Comparison of ENCODE assay signal across 22 cellular contexts in the genomic region with DNA sequence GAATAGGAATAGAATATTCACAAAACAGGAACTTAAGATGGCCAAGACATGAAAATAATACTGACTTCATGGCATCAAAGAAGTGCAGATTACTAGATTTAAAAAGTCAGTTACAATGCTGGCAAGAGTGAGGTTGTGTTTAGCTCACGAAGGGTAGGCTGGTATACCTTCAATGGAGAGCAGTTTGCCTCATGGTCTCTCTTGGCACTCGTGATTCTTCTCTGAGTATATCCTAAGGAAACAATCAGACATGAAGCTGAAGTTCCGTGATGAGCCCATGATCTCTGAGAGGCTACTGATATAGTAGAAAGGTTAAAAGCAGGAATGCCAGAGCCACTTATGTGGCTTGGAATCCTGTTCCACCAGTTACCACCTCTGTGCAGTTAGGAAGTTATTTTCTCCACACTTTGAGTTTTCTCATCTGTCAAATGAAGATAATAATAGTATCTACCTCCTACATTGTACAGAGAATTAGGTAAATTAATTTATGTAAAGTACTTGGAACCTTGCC. TPM values are rescaled to one million over a fixed set of nuclear protein-coding genes. Genes with fewer than 3 reads are reported as not detected.
DNase-seq lines count a peak whose midpoint lies in the region; ATAC-seq, FAIRE-seq and TF ChIP-seq lines count a peak whose summit lies in the region.
"Had no signal": no experiment of that assay in that cellular context is flagged by ENCODE, and none has a peak within 500 bp of the region (broad histone marks: within the 10 kb centered on the region; RNA-seq: fewer than 3 reads in every experiment).

No MANE protein-coding gene starts in this region.

- no peak overlapping the region for H3K9ac ChIP-seq in GM12878 (ENCODE audit: control insufficient read depth, insufficient read depth, low read length)

- no peak for TF ChIP-seq CTCF in GM12878 (IDR thresholded peaks at IDR 0.05 in 2 of 3, conservative IDR thresholded peaks at IDR 0.05 in 1 of 3; ENCODE audit: control insufficient read depth in 2 of 3, extremely low read depth in 1 of 3, insufficient read depth in 1 of 3, low read depth in 3 of 3, low read length in 3 of 3)

- peak overlapping the region; percentile 45 for H2AFZ ChIP-seq in GM12878 (ENCODE audit: control insufficient read depth, low read depth, low read length)

- CTCF ChIA-PET in GM12878 (lab: Yijun Ruan, JAX), result interaction anchor here (1.0 to 23.8 kb wide), 10 partner anchors 11 to 197 kb away, joined by 3 to 505 read pairs (median 6); a partner anchor contains a TSS

- RAD21 ChIA-PET in GM12878 (lab: Charles Lee; ENCODE audit: unreplicated experiment), result interaction anchor here (1.0 to 11.2 kb wide), 4 partner anchors 9 to 35 kb away, joined by 3 to 135 read pairs (median 14); no protein-coding TSS in a partner anchor

- DNase-seq in DMS53 (lab: John Stamatoyannopoulos, UW), result peak; percentile 4
- DNase-seq in DMS53 treated with DMSO at 0.1 percent for 48 hours (lab: John Stamatoyannopoulos, UW; ENCODE audit: unreplicated experiment), result no peak
- peak; percentile 52 for DNase-seq in HT-29 (ENCODE audit: low spot score)
- DNase-seq in GM12878 (ENCODE audit: low read depth, low spot score), result no peak
- DNase-seq in activated effector memory CD4-positive, alpha-beta T cell treated with anti-CD3 and anti-CD28 coated beads, Interleukin-2, amount 50 U/mL, for 16 hours, result no peak
- no peak for DNase-seq in dedifferentiated amniotic fluid mesenchymal stem cell (ENCODE audit: extremely low spot score)
- DNase-seq: activated naive CD8-positive, alpha-beta T cell treated with anti-CD3 and anti-CD28 coated beads, Interleukin-2, amount 10 ng/mL, durations not matched to agents 7 days and 5 days; Calu3; cortex of kidney; foreskin melanocyte; GDM1; midbrain; stimulated activated naive CD8-positive, alpha-beta T cell treated with anti-CD3 and anti-CD28 coated beads, Interleukin-15, amount 100 ng/mL, for 72 hours; T-helper 2 cell had no signal

- SMC1A ChIA-PET in GM12878 (lab: Charles Lee; ENCODE audit: uncharacterized antibody, unreplicated experiment), result interaction anchor here (1.0 to 12.8 kb wide), 8 partner anchors 13 to 189 kb away, joined by 3 to 325 read pairs (median 4); a partner anchor contains a TSS

- FAIRE-seq in GM12878 (lab: Jason Lieb, UNC), result no peak
- FAIRE-seq: urothelium cell line had no signal

- H3K4me3 ChIP-seq in GM12878, result peak overlapping the region; percentile 26; the same call in 1 of the 2 replicates
- no peak overlapping the region for H3K4me3 ChIP-seq in muscle layer of duodenum (ENCODE audit: low read depth in 1 of 2, low read length in 2 of 2)
- H3K4me3 ChIP-seq: SJSA1 had no signal

- peak overlapping the region; percentile 79 for H3K27ac ChIP-seq in GM12878 (ENCODE audit: control insufficient read depth, insufficient read depth)
- peak overlapping the region; percentile 28 for H3K27ac ChIP-seq in muscle layer of duodenum (ENCODE audit: low read length)
- H3K27ac ChIP-seq: 22Rv1, SJSA1 had no signal

- H3K4me1 ChIP-seq in GM12878 (ENCODE audit: control insufficient read depth, insufficient read depth, low read length) (peaks cover 49% of the 10 kb centered on the region), muscle layer of duodenum (ENCODE audit: control insufficient read depth in 1 of 2, insufficient read depth in 2 of 2, low read length in 2 of 2) (peaks cover 18 to 21% of the 10 kb centered on the region in 2 donors)

- H3K36me3 ChIP-seq in GM12878 (ENCODE audit: control insufficient read depth in 2 of 2, insufficient read depth in 2 of 2, low read length in 1 of 2) (no peaks in the 10 kb centered on the region; a peak in 1 of 4 replicates), muscle layer of duodenum (ENCODE audit: control insufficient read depth in 1 of 2, insufficient read depth in 2 of 2, low read length in 2 of 2) (peaks cover 0 to 4% of the 10 kb centered on the region in 2 donors)
- H3K36me3 ChIP-seq: SJSA1 had no signal

- no peak for TF ChIP-seq RAD21 in GM12878 (IDR thresholded peaks at IDR 0.05; ENCODE audit: insufficient read depth, low read depth, low read length)

- WGBS in GM12878 (ENCODE audit: insufficient coverage, insufficient replicate concordance, low lambda C conversion rate, missing lambda C conversion rate), result 97% methylated on average over 3 of the region's 3 CpGs

- POLR2A ChIA-PET in GM12878 (lab: Charles Lee), result interaction anchor here (1.0 to 7.4 kb wide), 6 partner anchors 10 to 37 kb away, joined by 3 to 36 read pairs (median 8); no protein-coding TSS in a partner anchor

- 0 out of 4 replicates have a peak, but pooled peaks of 1 of the 2 experiments have one; percentile 15 for TF ChIP-seq EP300 in GM12878 (IDR thresholded peaks at IDR 0.05; ENCODE audit: borderline replicate concordance in 1 of 2, control insufficient read depth in 1 of 2, low read depth in 2 of 2, low read length in 2 of 2)

- in situ Hi-C loops in GM12878 (cut with MboI), result loop anchor here (25.0 kb wide), 1 partner anchor 1489 kb away; no protein-coding TSS in a partner anchor

- H3K79me2 ChIP-seq in GM12878 (ENCODE audit: control insufficient read depth, insufficient read depth, low read length), result peaks cover 85% of the 10 kb centered on the region

- BruUV-seq in GM12878 (replicated peaks; lab: Mats Ljungman, UMichigan), result no TSS peak

- TF ChIP-seq POLR2A in GM12878 (IDR thresholded peaks at IDR 0.05; ENCODE audit: low read depth, low read length), result no peak

- H3K27me3 ChIP-seq in GM12878 (replicated peaks in 1 of 2; ENCODE audit: control insufficient read depth in 2 of 2, insufficient read depth in 2 of 2, low read length in 1 of 2) (no peaks in the 10 kb centered on the region), muscle layer of duodenum (ENCODE audit: low read depth, low read length) (no peaks in the 10 kb centered on the region)
- H3K27me3 ChIP-seq: SJSA1 had no signal

- H3K9me3 ChIP-seq in GM12878 (replicated peaks; ENCODE audit: control insufficient read depth, insufficient read depth, low read length) (no peaks in the 10 kb centered on the region), muscle layer of duodenum (ENCODE audit: control insufficient read depth in 1 of 2, low read length in 2 of 2) (no peaks in the 10 kb centered on the region)
- H3K9me3 ChIP-seq: SJSA1 had no signal

- ATAC-seq in GM12878, result peak; percentile 25
- no peak for ATAC-seq in GM21737 (IDR thresholded peaks at IDR 0.05; ENCODE audit: unreplicated experiment)
- ATAC-seq: stimulated activated naive CD8-positive, alpha-beta T cell treated with anti-CD3 and anti-CD28 coated beads, Interleukin-15, amount 100 ng/mL, for 72 hours; WTC11 had no signal

- H3K4me2 ChIP-seq in GM12878 (ENCODE audit: control insufficient read depth, insufficient read depth), result peak overlapping the region; percentile 97

- H4K20me1 ChIP-seq in GM12878 (ENCODE audit: control insufficient read depth, insufficient read depth), result no peaks in the 10 kb centered on the region

- intact Hi-C loops in GM12878 (cut with micrococcal nuclease; ENCODE audit: unreplicated experiment), result loop anchor here (5.0 kb wide), 1 partner anchor 189 kb away; a partner anchor contains a TSS

TF ChIP-seq in GM12878, 131 proteins besides CTCF, POLR2A, EP300 and RAD21 (continues in another document):
- TF ChIP-seq CREB1 (IDR thresholded peaks at IDR 0.05; ENCODE audit: low read depth), result no peak
- TF ChIP-seq YY1 (IDR thresholded peaks at IDR 0.05; ENCODE audit: low read depth, low read length), result no peak
- no peak for TF ChIP-seq HDAC2 (IDR thresholded peaks at IDR 0.05)
- TF ChIP-seq CHD1 (IDR thresholded peaks at IDR 0.05; ENCODE audit: low read depth, low read length), result no peak
- TF ChIP-seq BMI1 (IDR thresholded peaks at IDR 0.05; ENCODE audit: borderline replicate concordance), result no peak
- no peak for TF ChIP-seq HDAC6 (IDR thresholded peaks at IDR 0.05; ENCODE audit: unreplicated experiment)

RNA-seq across cellular contexts. Expression of a gene that starts 7.2 kb away (rescaled TPM):
- total RNA-seq in HT-29 (2014; rRNA removed; shearing (Covaris generic)), result 11.6 and 13.3 TPM in 2 replicates
- 24.6 and 31.1 TPM in 2 replicates for total RNA-seq in GM12878 (2013; cell fraction: nucleolus; rRNA removed)
- total RNA-seq in GM12878 (2014; rRNA removed) (24.5 and 29.8 TPM in 2 replicates), GM12878 (2014; rRNA removed; fragmentation: Illumina TruSeq; extraction: Trizol) (43.8 and 44.9 TPM in 2 replicates), GM12878 (2021) (46.1 and 50.3 TPM in 2 replicates)
- polyA plus RNA-seq in GM12878 (2011; ENCODE audit: low read depth), result 17.0 TPM
- polyA plus RNA-seq in GM12878 (2011; rRNA removed) (50.0 and 55.5 TPM in 2 replicates), GM12878 (2014; fragmentation: Illumina TruSeq; extraction: Trizol) (49.7 and 55.3 TPM in 2 replicates), GM12878 (2014; fragmentation: Nextera tagmentation; extraction: Ambion mirVana) (10 to 100 TPM; 18.9 to 28.8 TPM), GM12878 (2014; rRNA removed) (20.1 and 21.4 TPM in 2 replicates), GM12878 (2016; fragmentation: Nextera tagmentation; extraction: Ambion mirVana) (10 to 100 TPM; 32.9 to 35.4 TPM)
- polyA plus RNA-seq in GM12878 (2011; cell fraction: cytosol; rRNA removed), result 24.8 and 27.7 TPM in 2 replicates
- polyA plus RNA-seq in GM12878 (2011; cell fraction: nucleus; rRNA removed), result 21.3 and 27.9 TPM in 2 replicates
- polyA plus RNA-seq in GM12878 (2012), result 19.6 and 24.0 TPM in 2 replicates
- polyA minus RNA-seq in GM12878 (2011; rRNA and poly(A)+ RNA removed), result 80.7 and 105 TPM in 2 replicates
- 25.5 and 28.4 TPM in 2 replicates for polyA minus RNA-seq in GM12878 (2011; cell fraction: cytosol; rRNA and poly(A)+ RNA removed)
- polyA minus RNA-seq in GM12878 (2011; cell fraction: nucleus; rRNA and poly(A)+ RNA removed), result 19.9 and 34.3 TPM in 2 replicates

RNA-seq across cellular contexts. Expression of a gene that starts 48.6 kb away (rescaled TPM):
- 0.08 TPM in 1 of 2 replicates, not detected in the other for total RNA-seq in HT-29 (2014; rRNA removed; shearing (Covaris generic))
- 0.17 TPM in 1 of 2 replicates, not detected in the other for total RNA-seq in GM12878 (2013; cell fraction: nucleolus; rRNA removed)
- total RNA-seq in GM12878 (2014; rRNA removed) (0.11 TPM in 1 of 2 replicates, not detected in the other), GM12878 (2014; rRNA removed; fragmentation: Illumina TruSeq; extraction: Trizol) (0.09 TPM in 1 of 2 replicates, not detected in the other), GM12878 (2021) (0.08 and 0.11 TPM in 2 replicates)
- 0.22 TPM for polyA plus RNA-seq in GM12878 (2011; ENCODE audit: low read depth)
- polyA plus RNA-seq in GM12878 (2011; rRNA removed) (not detected in 2 replicates), GM12878 (2014; fragmentation: Illumina TruSeq; extraction: Trizol) (0.01 TPM in 1 of 2 replicates, not detected in the other), GM12878 (2014; fragmentation: Nextera tagmentation; extraction: Ambion mirVana) (not detected), GM12878 (2014; rRNA removed) (0.08 and 0.09 TPM in 2 replicates), GM12878 (2016; fragmentation: Nextera tagmentation; extraction: Ambion mirVana) (under 1 TPM; 0.14 to 0.32 TPM)
- not detected in 2 replicates for polyA plus RNA-seq in GM12878 (2011; cell fraction: cytosol; rRNA removed)
- polyA plus RNA-seq in GM12878 (2011; cell fraction: nucleus; rRNA removed), result 0.04 TPM in 1 of 2 replicates, not detected in the other
- 0.24 TPM in 2 replicates for polyA plus RNA-seq in GM12878 (2012)
- polyA minus RNA-seq in GM12878 (2011; rRNA and poly(A)+ RNA removed), result not detected in 2 replicates
- polyA minus RNA-seq in GM12878 (2011; cell fraction: cytosol; rRNA and poly(A)+ RNA removed), result not detected in 2 replicates
- not detected in 2 replicates for polyA minus RNA-seq in GM12878 (2011; cell fraction: nucleus; rRNA and poly(A)+ RNA removed)
- total RNA-seq: epithelial cell of proximal tubule, NCI-H460 had no signal

Comparison
In these comparisons a context has a peak if more than half of its experiments do, and no peak if none do; other contexts are left out.
1. DNase-seq: peak in DMS53 (single experiment) and HT-29 (single experiment); none in DMS53 treated with DMSO at 0.1 percent for 48 hours (single experiment), GM12878 (single experiment), activated effector memory CD4-positive, alpha-beta T cell treated with anti-CD3 and anti-CD28 coated beads, Interleukin-2, amount 50 U/mL, for 16 hours (single experiment) and dedifferentiated amniotic fluid mesenchymal stem cell (single experiment).